ENCODE assay signal across 1 cellular context in genomic region chr11:108117746-108118371, GRCh38.
A peak's percentile ranks its signal among the peaks of the same experiment; 100 is the strongest.
TF ChIP-seq lines count a peak whose summit lies in the region.

No MANE protein-coding gene starts in this region.

TF ChIP-seq in K562, 482 proteins besides CTCF, POLR2A, EP300 and RAD21:
- TF ChIP-seq DEAF1 (CRISPR knock-in tag; IDR thresholded peaks at IDR 0.05) (peak; percentile 77), ARID3A (IDR thresholded peaks at IDR 0.05; ENCODE audit: borderline replicate concordance, low read depth, low read length) (peak; percentile 22; the same call in 1 of the 2 replicates), RFX1 (IDR thresholded peaks at IDR 0.05) (no peak), ETS1 (conservative IDR thresholded peaks at IDR 0.05; ENCODE audit: control insufficient read depth, low read depth, low read length) (no peak), ZBTB9 (CRISPR knock-in tag; IDR thresholded peaks at IDR 0.05) (no peak), SMC3 (conservative IDR thresholded peaks at IDR 0.05; ENCODE audit: insufficient read depth, low read depth, low read length) (0 out of 2 replicates have a peak, but pooled peaks have one; percentile 35)
